In genomic region chr15:33200903-33201302, GRCh38 we compare ENCODE assay signal across 14 cellular contexts. TPM values are rescaled to one million over a fixed set of nuclear protein-coding genes. Genes with fewer than 3 reads are reported as not detected.
DNase-seq lines count a peak whose midpoint lies in the region; ATAC-seq, FAIRE-seq and TF ChIP-seq lines count a peak whose summit lies in the region.
"Had no signal": no experiment of that assay in that cellular context is flagged by ENCODE, and none has a peak within 500 bp of the region (broad histone marks: within the 10 kb centered on the region; RNA-seq: fewer than 3 reads in every experiment).

No MANE protein-coding gene starts in this region.

- peaks cover 21% of the 10 kb centered on the region for H3K27me3 Mint-ChIP-seq in type B pancreatic cell

- WGBS in HepG2 (ENCODE audit: low lambda C conversion rate), result 42% methylated on average over 7 of the region's 7 CpGs
- WGBS in right lobe of liver (ENCODE audit: insufficient coverage, low coverage, low lambda C conversion rate, missing lambda C conversion rate), result 64% methylated on average over 7 of the region's 7 CpGs

- H3K9me3 Mint-ChIP-seq in type B pancreatic cell, result no peaks in the 10 kb centered on the region
- H3K9me3 Mint-ChIP-seq: WTC11 had no signal

- CTCF ChIA-PET in HepG2 (lab: Yijun Ruan, JAX; ENCODE audit: low intra/inter-chr PET ratio, low total read pairs), result no interaction called here

- no peak for TF ChIP-seq EP300 in HepG2 (IDR thresholded peaks at IDR 0.05; ENCODE audit: low read depth in 2 of 2, low read length in 2 of 2)
- TF ChIP-seq EP300 in HepG2 (CRISPR knock-in tag; IDR thresholded peaks at IDR 0.05; ENCODE audit: borderline replicate concordance), result no peak

- H3K4me1 Mint-ChIP-seq in type B pancreatic cell (ENCODE audit: unreplicated experiment), result peaks cover 26% of the 10 kb centered on the region

- intact Hi-C loops in HepG2 (cut with micrococcal nuclease; ENCODE audit: unreplicated experiment) (no loop called here), right lobe of liver (cut with DNase I) (no loop called here)

- no peak overlapping the region for H2AFZ ChIP-seq in HepG2 (ENCODE audit: low read length)
- no peak overlapping the region for H2AFZ ChIP-seq in OCI-LY3 (ENCODE audit: low read depth, low read length)

- H3K27me3 ChIP-seq in HepG2 (ENCODE audit: control insufficient read depth in 1 of 2, insufficient read depth in 2 of 2, low read length in 2 of 2), result no peaks in the 10 kb centered on the region
- H3K27me3 ChIP-seq in right lobe of liver, result no peaks in the 10 kb centered on the region
- H3K27me3 ChIP-seq in OCI-LY3 (ENCODE audit: low read depth, low read length), result peaks cover 38% of the 10 kb centered on the region
- H3K27me3 ChIP-seq: ascending aorta had no signal

- H3K27ac Mint-ChIP-seq in type B pancreatic cell, result peak overlapping the region; percentile 72
- H3K27ac Mint-ChIP-seq: WTC11 had no signal

- no peaks in the 10 kb centered on the region for H3K36me3 ChIP-seq in HepG2 (replicated peaks in 1 of 2; ENCODE audit: control insufficient read depth in 1 of 2, insufficient read depth in 2 of 2, low read length in 2 of 2)
- no peaks in the 10 kb centered on the region for H3K36me3 ChIP-seq in right lobe of liver
- no peaks in the 10 kb centered on the region for H3K36me3 ChIP-seq in OCI-LY3 (replicated peaks; ENCODE audit: low read depth, low read length)
- H3K36me3 ChIP-seq: ascending aorta had no signal

- H3K9ac ChIP-seq in HepG2 (ENCODE audit: insufficient read depth, low read depth, low read length) (no peak overlapping the region), OCI-LY3 (ENCODE audit: low read length) (peak overlapping the region; percentile 15; the same call in 1 of the 2 replicates)

- POLR2A ChIA-PET in HepG2 (lab: Yijun Ruan, JAX), result interaction anchor here (1.3 kb wide), 1 partner anchor 132 kb away, joined by 3 read pairs; no protein-coding TSS in a partner anchor

- TF ChIP-seq CTCF in HepG2 (CRISPR knock-in tag; IDR thresholded peaks at IDR 0.05), result no peak
- no peak for TF ChIP-seq CTCF in right lobe of liver (IDR thresholded peaks at IDR 0.05)
- TF ChIP-seq CTCF in OCI-LY3 (IDR thresholded peaks at IDR 0.05; ENCODE audit: low read depth, low read length), result no peak
- no peak for TF ChIP-seq CTCF in type B pancreatic cell (conservative IDR thresholded peaks at IDR 0.05)

- TF ChIP-seq POLR2A in HepG2 (IDR thresholded peaks at IDR 0.05; ENCODE audit: insufficient read depth in 1 of 2, low read depth in 2 of 2, low read length in 2 of 2) (no peak), right lobe of liver (IDR thresholded peaks at IDR 0.05) (no peak)

- no peak overlapping the region; a peak in 1 of 6 replicates for H3K4me3 ChIP-seq in HepG2 (replicated peaks in 1 of 3; ENCODE audit: insufficient read depth in 1 of 3, low read depth in 2 of 3, low read length in 3 of 3)
- no peak overlapping the region for H3K4me3 ChIP-seq in right lobe of liver
- H3K4me3 ChIP-seq in OCI-LY3 (ENCODE audit: low read length), result peak overlapping the region; percentile 73

- in situ Hi-C loops in HepG2 (cut with HindIII; ENCODE audit: extremely low pct_ligation_motif_present, low pct_unique_long_range_greater_than_20kb), result loop anchor here (5.0 kb wide), 1 partner anchor 49 kb away; no protein-coding TSS in a partner anchor

- H3K36me3 Mint-ChIP-seq in type B pancreatic cell, result no peaks in the 10 kb centered on the region
- H3K36me3 Mint-ChIP-seq: WTC11 had no signal

- H3K27ac ChIP-seq in HepG2 (ENCODE audit: extremely low read length, insufficient read depth, low read length) (no peak overlapping the region), right lobe of liver (no peak overlapping the region), OCI-LY3 (ENCODE audit: low read length) (peak overlapping the region; percentile 75; the same call in 1 of the 2 replicates)
- H3K27ac ChIP-seq: ascending aorta had no signal

- peak overlapping the region; percentile 60 for H3K4me2 ChIP-seq in HepG2 (ENCODE audit: low read depth, low read length)
- H3K4me2 ChIP-seq in OCI-LY3 (ENCODE audit: low read length), result peak overlapping the region; percentile 87

- BruUV-seq in HepG2 (replicated peaks; lab: Mats Ljungman, UMichigan), result no TSS peak

- H4K20me1 ChIP-seq in HepG2 (ENCODE audit: insufficient read depth, low read length), result no peaks in the 10 kb centered on the region
- no peaks in the 10 kb centered on the region for H4K20me1 ChIP-seq in OCI-LY3 (ENCODE audit: insufficient read depth, low read length)

- H3K9me3 ChIP-seq in HepG2 (ENCODE audit: low read length), result no peaks in the 10 kb centered on the region
- no peaks in the 10 kb centered on the region for H3K9me3 ChIP-seq in right lobe of liver
- no peaks in the 10 kb centered on the region for H3K9me3 ChIP-seq in OCI-LY3 (ENCODE audit: insufficient read depth, low read length)
- H3K9me3 ChIP-seq: ascending aorta had no signal

- FAIRE-seq in HepG2 (lab: Jason Lieb, UNC), result no peak
- FAIRE-seq: GM12892 had no signal

- peak overlapping the region; percentile 2 for H3K4me3 Mint-ChIP-seq in type B pancreatic cell
- H3K4me3 Mint-ChIP-seq: WTC11 had no signal

- no peak for TF ChIP-seq RAD21 in HepG2 (CRISPR knock-in tag; IDR thresholded peaks at IDR 0.05)

- no peaks in the 10 kb centered on the region for H3K79me2 ChIP-seq in HepG2 (ENCODE audit: insufficient read depth, low read length)
- no peaks in the 10 kb centered on the region for H3K79me2 ChIP-seq in OCI-LY3 (ENCODE audit: low read length)

- no peak for DNase-seq in HepG2 (ENCODE audit: low spot score)
- DNase-seq in right lobe of liver, result no peak
- peak; percentile 9 for DNase-seq in fibroblast of peridontal ligament (ENCODE audit: extremely low read depth)
- DNase-seq in type B pancreatic cell (ENCODE audit: extremely low spot score, unreplicated experiment), result no peak
- no peak for DNase-seq in NCI-H345 (lab: John Stamatoyannopoulos, UW)
- DNase-seq: Karpas-422; NCI-H2081 treated with DMSO at 0.1 percent for 48 hours; stimulated activated CD4-positive, alpha-beta T cell treated with anti-CD3 and anti-CD28 coated beads, Interleukin-2, amount 100 ng/mL, for 24 hours had no signal

- peaks cover 24% of the 10 kb centered on the region for H3K4me1 ChIP-seq in HepG2 (ENCODE audit: insufficient read depth, low read length)
- peaks cover 0 to 7% (median 0%) of the 10 kb centered on the region in 4 donors for H3K4me1 ChIP-seq in right lobe of liver
- H3K4me1 ChIP-seq in OCI-LY3 (ENCODE audit: low read length), result peaks cover 34% of the 10 kb centered on the region
- H3K4me1 ChIP-seq: ascending aorta had no signal

- ATAC-seq in HepG2 (no peak), right lobe of liver (no peak), GM21360 (IDR thresholded peaks at IDR 0.05; ENCODE audit: unreplicated experiment) (no peak)
- no peak for ATAC-seq in activated CD4-positive, CD25-positive, alpha-beta regulatory T cell treated with anti-CD3 and anti-CD28 coated beads, Interleukin-2, amount 50 U/mL, for 24 hours
- ATAC-seq: WTC11 had no signal

TF ChIP-seq in HepG2, 621 proteins besides CTCF, POLR2A, EP300 and RAD21:
- TF ChIP-seq HOXA3 (CRISPR knock-in tag; IDR thresholded peaks at IDR 0.05) (no peak), ZNF33A (CRISPR knock-in tag; IDR thresholded peaks at IDR 0.05; ENCODE audit: borderline replicate concordance) (no peak), ZNF558 (CRISPR knock-in tag; IDR thresholded peaks at IDR 0.05; ENCODE audit: borderline replicate concordance) (no peak), MED1 (CRISPR knock-in tag; IDR thresholded peaks at IDR 0.05) (no peak)

RNA-seq across cellular contexts. Expression of gene FMN1, which starts 6.4 kb away (rescaled TPM):
- total RNA-seq in HepG2 (2016; rRNA removed; fragmentation: Illumina TruSeq; extraction: Trizol) (0.60 and 0.81 TPM in 2 replicates), right lobe of liver (1 to 10 TPM; 1.1 to 6.8 (median 3.1) TPM), type B pancreatic cell (ENCODE audit: low replicate concordance) (15.8 and 22.1 TPM in 2 replicates)
- 0.53 and 0.81 TPM in 2 replicates for total RNA-seq in HepG2 (2016; cell fraction: cytosol; rRNA removed; fragmentation: Illumina TruSeq; extraction: Trizol; ENCODE audit: low read depth)
- 0.61 and 0.70 TPM in 2 replicates for total RNA-seq in HepG2 (2016; cell fraction: insoluble cytoplasmic fraction; rRNA removed; fragmentation: Illumina TruSeq; extraction: Trizol)
- 0.37 and 0.38 TPM in 2 replicates for total RNA-seq in HepG2 (2016; cell fraction: membrane; rRNA removed; fragmentation: Illumina TruSeq; extraction: Trizol)
- total RNA-seq in HepG2 (2016; cell fraction: nucleus; rRNA removed; fragmentation: Illumina TruSeq; extraction: Trizol), result 1.9 and 2.6 TPM in 2 replicates
- polyA plus RNA-seq in HepG2 (2011; rRNA removed), result 0.17 and 0.20 TPM in 2 replicates
- polyA plus RNA-seq in HepG2 (2011; cell fraction: cytosol; rRNA removed), result 0.12 and 0.17 TPM in 2 replicates
- polyA plus RNA-seq in HepG2 (2011; cell fraction: nucleus; rRNA removed), result 0.24 and 0.31 TPM in 2 replicates
- 0.36 and 0.63 TPM in 2 replicates for polyA plus RNA-seq in HepG2 (2012)
- polyA plus RNA-seq in HepG2 (2016; cell fraction: cytosol; fragmentation: Illumina TruSeq; extraction: Trizol; ENCODE audit: low read depth), result 0.02 and 0.10 TPM in 2 replicates
- 0.33 and 0.41 TPM in 2 replicates for polyA plus RNA-seq in HepG2 (2016; cell fraction: insoluble cytoplasmic fraction; fragmentation: Illumina TruSeq; extraction: Trizol; ENCODE audit: low read depth)
- 0.08 and 0.21 TPM in 2 replicates for polyA plus RNA-seq in HepG2 (2016; cell fraction: membrane; fragmentation: Illumina TruSeq; extraction: Trizol; ENCODE audit: low read depth)
- polyA plus RNA-seq in HepG2 (2016; cell fraction: nucleus; fragmentation: Illumina TruSeq; extraction: Trizol; ENCODE audit: insufficient read depth, low read depth), result 0.48 and 1.1 TPM in 2 replicates
- 0.46 and 1.4 TPM in 2 replicates for polyA minus RNA-seq in HepG2 (2011; rRNA and poly(A)+ RNA removed; ENCODE audit: low replicate concordance)
- polyA minus RNA-seq in HepG2 (2011; cell fraction: cytosol; rRNA and poly(A)+ RNA removed), result 0.62 and 1.4 TPM in 2 replicates
- polyA minus RNA-seq in HepG2 (2011; cell fraction: nucleus; rRNA and poly(A)+ RNA removed), result 4.6 and 7.0 TPM in 2 replicates
